ENCODE assay signal across 11 cellular contexts in the genomic region with DNA sequence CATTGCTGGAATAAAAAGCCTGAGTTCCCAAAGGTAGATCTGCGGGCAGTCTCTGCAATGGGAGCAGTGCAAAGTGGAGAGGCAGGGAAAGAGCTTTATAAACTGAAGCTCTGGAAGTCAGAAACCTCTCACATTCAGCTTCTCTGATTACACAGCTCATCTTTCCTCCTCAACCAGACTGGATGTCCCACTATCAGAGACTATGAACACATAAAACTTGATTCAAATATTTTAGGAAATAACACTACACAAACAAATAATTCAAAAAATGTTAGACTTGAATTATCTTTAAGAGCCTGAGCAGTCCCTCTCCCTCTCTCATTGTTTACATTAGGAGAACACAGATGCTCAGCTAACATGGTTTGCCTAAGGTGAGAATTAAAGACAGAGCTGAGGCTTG.
A peak's percentile ranks its signal among the peaks of the same experiment; 100 is the strongest.
DNase-seq lines count a peak whose midpoint lies in the region; ATAC-seq and TF ChIP-seq lines count a peak whose summit lies in the region.
"Had no signal": no experiment of that assay in that cellular context is flagged by ENCODE, and none has a peak within 500 bp of the region (broad histone marks: within the 10 kb centered on the region; RNA-seq: fewer than 3 reads in every experiment).

No MANE protein-coding gene starts in this region.

- H3K27ac Mint-ChIP-seq in HFFc6 (peak overlapping the region; percentile 96), WTC11 (peak overlapping the region; percentile 96)

- DNase-seq in AG04450 (ENCODE audit: low read depth, low spot score) (no peak), HFFc6 (no peak), WTC11 (ENCODE audit: low spot score) (no peak), AG08395 (ENCODE audit: low spot score) (no peak)
- DNase-seq: activated CD8-positive, alpha-beta memory T cell treated with anti-CD3 and anti-CD28 coated beads for 24 hours; left ventricle myocardium superior had no signal

- H3K4me1 ChIP-seq in iPS-18a (ENCODE audit: control insufficient read depth, low read depth, low read length): peaks cover 50% of the 10 kb centered on the region

- POLR2A ChIA-PET in AG04450 (lab: Yijun Ruan, JAX) (interaction anchor here (0.7 to 1.8 kb wide), 8 partner anchors 8 to 192 kb away, joined by 3 to 12 read pairs (median 5); a partner anchor contains a TSS), WTC11 (lab: Charles Lee) (interaction anchor here (0.8 to 1.3 kb wide), 2 partner anchors 73 to 147 kb away, joined by 3 to 4 read pairs; no protein-coding TSS in a partner anchor)

- TF ChIP-seq CTCF in AG04450 (IDR thresholded peaks at IDR 0.05; ENCODE audit: low read depth, low read length) (no peak), HFFc6 (IDR thresholded peaks at IDR 0.05) (no peak), WTC11 (IDR thresholded peaks at IDR 0.05) (no peak)

- H3K27me3 ChIP-seq in AG04450 (ENCODE audit: control insufficient read depth, insufficient read depth, low read length): no peaks in the 10 kb centered on the region
- no peaks in the 10 kb centered on the region for H3K27me3 ChIP-seq in iPS-18a (ENCODE audit: control insufficient read depth, insufficient read depth, low read length)
- H3K27me3 ChIP-seq: esophagus muscularis mucosa had no signal

- H3K27ac ChIP-seq in AG04450 (ENCODE audit: low read depth, low read length) (peak overlapping the region; percentile 97), iPS-18a (ENCODE audit: low read length) (peak overlapping the region; percentile 48)
- H3K27ac ChIP-seq: esophagus muscularis mucosa had no signal

- peaks cover 50% of the 10 kb centered on the region for H3K4me1 Mint-ChIP-seq in HFFc6 (ENCODE audit: low read depth)
- peaks cover 65% of the 10 kb centered on the region for H3K4me1 Mint-ChIP-seq in WTC11

- H3K36me3 Mint-ChIP-seq in HFFc6 (ENCODE audit: low read depth) (no peaks in the 10 kb centered on the region), WTC11 (no peaks in the 10 kb centered on the region)

- no peak overlapping the region for H3K9ac ChIP-seq in iPS-18a (ENCODE audit: low read length)

- H3K4me3 ChIP-seq in AG04450 (ENCODE audit: low read depth, low read length): no peak overlapping the region; the same call in 1 of the 2 replicates
- no peak overlapping the region for H3K4me3 ChIP-seq in iPS-18a (ENCODE audit: low read length)
- H3K4me3 ChIP-seq: esophagus muscularis mucosa had no signal

- no peaks in the 10 kb centered on the region for H3K36me3 ChIP-seq in iPS-18a (ENCODE audit: control insufficient read depth, low read depth, low read length)
- H3K36me3 ChIP-seq: esophagus muscularis mucosa had no signal

- H3K9me3 Mint-ChIP-seq in HFFc6: no peaks in the 10 kb centered on the region
- H3K9me3 Mint-ChIP-seq in WTC11: no peaks in the 10 kb centered on the region

- ATAC-seq in WTC11 (0 out of 2 replicates have a peak, but pooled peaks have one; percentile 15), GM18870 (IDR thresholded peaks at IDR 0.05; ENCODE audit: unreplicated experiment) (no peak), GM21576 (IDR thresholded peaks at IDR 0.05; ENCODE audit: unreplicated experiment) (no peak), HG02840 (IDR thresholded peaks at IDR 0.05; ENCODE audit: low FRiP score, unreplicated experiment) (no peak)

- no peaks in the 10 kb centered on the region for H3K9me3 ChIP-seq in AG04450 (ENCODE audit: control insufficient read depth, insufficient read depth, low read length)
- no peaks in the 10 kb centered on the region for H3K9me3 ChIP-seq in iPS-18a (ENCODE audit: control insufficient read depth, low read depth, low read length)
- H3K9me3 ChIP-seq: esophagus muscularis mucosa had no signal

- H3K4me3 Mint-ChIP-seq in HFFc6 (peak overlapping the region; percentile 42), WTC11 (no peak overlapping the region)

- CTCF ChIA-PET in AG04450 (lab: Charles Lee) (interaction anchor here (0.6 to 1.9 kb wide), 5 partner anchors 14 to 246 kb away, joined by 3 to 17 read pairs (median 3); no protein-coding TSS in a partner anchor), WTC11 (lab: Charles Lee) (interaction anchor here (1.0 to 1.9 kb wide), 4 partner anchors 9 to 246 kb away, joined by 3 to 7 read pairs (median 6); a partner anchor contains a TSS)

- H3K27me3 Mint-ChIP-seq in HFFc6 (ENCODE audit: insufficient read depth): no peaks in the 10 kb centered on the region
- H3K27me3 Mint-ChIP-seq in WTC11 (ENCODE audit: low read depth): no peaks in the 10 kb centered on the region

TF ChIP-seq in WTC11, 78 proteins besides CTCF, POLR2A, EP300 and RAD21 (continues in another document):
- TF ChIP-seq, protein P1, sequence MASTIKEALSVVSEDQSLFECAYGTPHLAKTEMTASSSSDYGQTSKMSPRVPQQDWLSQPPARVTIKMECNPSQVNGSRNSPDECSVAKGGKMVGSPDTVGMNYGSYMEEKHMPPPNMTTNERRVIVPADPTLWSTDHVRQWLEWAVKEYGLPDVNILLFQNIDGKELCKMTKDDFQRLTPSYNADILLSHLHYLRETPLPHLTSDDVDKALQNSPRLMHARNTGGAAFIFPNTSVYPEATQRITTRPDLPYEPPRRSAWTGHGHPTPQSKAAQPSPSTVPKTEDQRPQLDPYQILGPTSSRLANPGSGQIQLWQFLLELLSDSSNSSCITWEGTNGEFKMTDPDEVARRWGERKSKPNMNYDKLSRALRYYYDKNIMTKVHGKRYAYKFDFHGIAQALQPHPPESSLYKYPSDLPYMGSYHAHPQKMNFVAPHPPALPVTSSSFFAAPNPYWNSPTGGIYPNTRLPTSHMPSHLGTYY (CRISPR knock-in tag; IDR thresholded peaks at IDR 0.05): no peak
- TF ChIP-seq GABPB1 (CRISPR knock-in tag; IDR thresholded peaks at IDR 0.05) (no peak), SMAD3 (CRISPR knock-in tag; IDR thresholded peaks at IDR 0.05; ENCODE audit: borderline replicate concordance) (no peak), JAZF1 (CRISPR knock-in tag; IDR thresholded peaks at IDR 0.05) (no peak), SP1 (CRISPR knock-in tag; conservative IDR thresholded peaks at IDR 0.05) (no peak), ZNF138 (CRISPR knock-in tag; conservative IDR thresholded peaks at IDR 0.05) (no peak), RELA (CRISPR knock-in tag; IDR thresholded peaks at IDR 0.05; ENCODE audit: borderline replicate concordance) (no peak)
- TF ChIP-seq, protein P2, sequence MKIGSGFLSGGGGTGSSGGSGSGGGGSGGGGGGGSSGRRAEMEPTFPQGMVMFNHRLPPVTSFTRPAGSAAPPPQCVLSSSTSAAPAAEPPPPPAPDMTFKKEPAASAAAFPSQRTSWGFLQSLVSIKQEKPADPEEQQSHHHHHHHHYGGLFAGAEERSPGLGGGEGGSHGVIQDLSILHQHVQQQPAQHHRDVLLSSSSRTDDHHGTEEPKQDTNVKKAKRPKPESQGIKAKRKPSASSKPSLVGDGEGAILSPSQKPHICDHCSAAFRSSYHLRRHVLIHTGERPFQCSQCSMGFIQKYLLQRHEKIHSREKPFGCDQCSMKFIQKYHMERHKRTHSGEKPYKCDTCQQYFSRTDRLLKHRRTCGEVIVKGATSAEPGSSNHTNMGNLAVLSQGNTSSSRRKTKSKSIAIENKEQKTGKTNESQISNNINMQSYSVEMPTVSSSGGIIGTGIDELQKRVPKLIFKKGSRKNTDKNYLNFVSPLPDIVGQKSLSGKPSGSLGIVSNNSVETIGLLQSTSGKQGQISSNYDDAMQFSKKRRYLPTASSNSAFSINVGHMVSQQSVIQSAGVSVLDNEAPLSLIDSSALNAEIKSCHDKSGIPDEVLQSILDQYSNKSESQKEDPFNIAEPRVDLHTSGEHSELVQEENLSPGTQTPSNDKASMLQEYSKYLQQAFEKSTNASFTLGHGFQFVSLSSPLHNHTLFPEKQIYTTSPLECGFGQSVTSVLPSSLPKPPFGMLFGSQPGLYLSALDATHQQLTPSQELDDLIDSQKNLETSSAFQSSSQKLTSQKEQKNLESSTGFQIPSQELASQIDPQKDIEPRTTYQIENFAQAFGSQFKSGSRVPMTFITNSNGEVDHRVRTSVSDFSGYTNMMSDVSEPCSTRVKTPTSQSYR (CRISPR knock-in tag; IDR thresholded peaks at IDR 0.05): no peak
- TF ChIP-seq, protein P3, sequence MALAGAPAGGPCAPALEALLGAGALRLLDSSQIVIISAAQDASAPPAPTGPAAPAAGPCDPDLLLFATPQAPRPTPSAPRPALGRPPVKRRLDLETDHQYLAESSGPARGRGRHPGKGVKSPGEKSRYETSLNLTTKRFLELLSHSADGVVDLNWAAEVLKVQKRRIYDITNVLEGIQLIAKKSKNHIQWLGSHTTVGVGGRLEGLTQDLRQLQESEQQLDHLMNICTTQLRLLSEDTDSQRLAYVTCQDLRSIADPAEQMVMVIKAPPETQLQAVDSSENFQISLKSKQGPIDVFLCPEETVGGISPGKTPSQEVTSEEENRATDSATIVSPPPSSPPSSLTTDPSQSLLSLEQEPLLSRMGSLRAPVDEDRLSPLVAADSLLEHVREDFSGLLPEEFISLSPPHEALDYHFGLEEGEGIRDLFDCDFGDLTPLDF (CRISPR knock-in tag; IDR thresholded peaks at IDR 0.05): no peak
- TF ChIP-seq, protein P4, sequence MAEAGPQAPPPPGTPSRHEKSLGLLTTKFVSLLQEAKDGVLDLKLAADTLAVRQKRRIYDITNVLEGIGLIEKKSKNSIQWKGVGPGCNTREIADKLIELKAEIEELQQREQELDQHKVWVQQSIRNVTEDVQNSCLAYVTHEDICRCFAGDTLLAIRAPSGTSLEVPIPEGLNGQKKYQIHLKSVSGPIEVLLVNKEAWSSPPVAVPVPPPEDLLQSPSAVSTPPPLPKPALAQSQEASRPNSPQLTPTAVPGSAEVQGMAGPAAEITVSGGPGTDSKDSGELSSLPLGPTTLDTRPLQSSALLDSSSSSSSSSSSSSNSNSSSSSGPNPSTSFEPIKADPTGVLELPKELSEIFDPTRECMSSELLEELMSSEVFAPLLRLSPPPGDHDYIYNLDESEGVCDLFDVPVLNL (CRISPR knock-in tag; IDR thresholded peaks at IDR 0.05; ENCODE audit: borderline replicate concordance, low read depth): no peak
- TF ChIP-seq, protein P5, sequence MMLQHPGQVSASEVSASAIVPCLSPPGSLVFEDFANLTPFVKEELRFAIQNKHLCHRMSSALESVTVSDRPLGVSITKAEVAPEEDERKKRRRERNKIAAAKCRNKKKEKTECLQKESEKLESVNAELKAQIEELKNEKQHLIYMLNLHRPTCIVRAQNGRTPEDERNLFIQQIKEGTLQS (CRISPR knock-in tag; conservative IDR thresholded peaks at IDR 0.05): no peak
